1 cellular context compared by ENCODE assay signal in the genomic region with DNA sequence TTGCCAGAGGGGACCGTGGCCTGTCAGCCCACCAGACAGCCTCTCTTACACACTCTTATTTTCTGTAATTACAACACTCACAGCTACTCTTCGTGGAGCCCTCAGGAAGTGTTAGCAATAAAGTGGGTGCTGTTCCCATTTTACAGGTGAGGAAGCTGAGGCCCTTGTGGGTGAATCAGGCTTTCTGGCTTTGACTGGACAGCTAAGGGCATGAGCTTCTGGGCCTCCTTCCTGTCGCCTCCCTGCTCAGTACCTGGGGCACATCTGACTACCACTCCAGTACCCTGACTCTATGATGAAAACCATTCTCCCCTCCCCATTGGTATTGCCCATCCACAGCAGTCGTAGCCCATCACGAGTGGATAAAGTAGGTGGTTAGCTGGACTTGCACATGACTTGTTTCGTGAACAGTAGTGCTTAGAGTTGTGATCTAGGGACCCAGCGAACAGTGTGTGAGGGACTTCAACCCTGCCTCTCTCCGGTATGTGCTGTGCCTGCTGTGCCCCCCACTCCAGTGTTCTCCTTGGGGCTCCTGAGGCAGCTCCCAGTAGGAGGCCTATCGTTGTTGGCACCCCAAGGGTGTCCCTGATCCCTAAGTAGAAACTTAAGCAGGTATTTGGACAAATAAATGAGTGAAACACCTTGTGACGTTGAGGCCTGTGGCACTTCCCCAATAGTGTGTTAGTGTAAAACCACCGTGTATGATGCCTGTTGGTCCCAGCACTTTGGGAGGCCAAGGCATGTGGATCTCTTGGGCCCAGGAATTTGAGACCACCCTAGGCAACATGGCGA.
TF ChIP-seq lines count a peak whose summit lies in the region.

No MANE protein-coding gene starts in this region.

TF ChIP-seq in K562, 482 proteins besides CTCF, POLR2A, EP300 and RAD21 (continued from another document):
- TF ChIP-seq, protein P1, sequence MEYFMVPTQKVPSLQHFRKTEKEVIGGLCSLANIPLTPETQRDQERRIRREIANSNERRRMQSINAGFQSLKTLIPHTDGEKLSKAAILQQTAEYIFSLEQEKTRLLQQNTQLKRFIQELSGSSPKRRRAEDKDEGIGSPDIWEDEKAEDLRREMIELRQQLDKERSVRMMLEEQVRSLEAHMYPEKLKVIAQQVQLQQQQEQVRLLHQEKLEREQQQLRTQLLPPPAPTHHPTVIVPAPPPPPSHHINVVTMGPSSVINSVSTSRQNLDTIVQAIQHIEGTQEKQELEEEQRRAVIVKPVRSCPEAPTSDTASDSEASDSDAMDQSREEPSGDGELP (CRISPR knock-in tag; IDR thresholded peaks at IDR 0.05; ENCODE audit: borderline replicate concordance) = 0 out of 2 replicates have a peak, but pooled peaks have one; percentile 12
- TF ChIP-seq RCOR1 (IDR thresholded peaks at IDR 0.05; ENCODE audit: borderline replicate concordance in 1 of 2, low read depth in 2 of 2, low read length in 2 of 2) = peak; percentile 52 to 75; a peak in 3 of 4 replicates
- TF ChIP-seq, protein P2, sequence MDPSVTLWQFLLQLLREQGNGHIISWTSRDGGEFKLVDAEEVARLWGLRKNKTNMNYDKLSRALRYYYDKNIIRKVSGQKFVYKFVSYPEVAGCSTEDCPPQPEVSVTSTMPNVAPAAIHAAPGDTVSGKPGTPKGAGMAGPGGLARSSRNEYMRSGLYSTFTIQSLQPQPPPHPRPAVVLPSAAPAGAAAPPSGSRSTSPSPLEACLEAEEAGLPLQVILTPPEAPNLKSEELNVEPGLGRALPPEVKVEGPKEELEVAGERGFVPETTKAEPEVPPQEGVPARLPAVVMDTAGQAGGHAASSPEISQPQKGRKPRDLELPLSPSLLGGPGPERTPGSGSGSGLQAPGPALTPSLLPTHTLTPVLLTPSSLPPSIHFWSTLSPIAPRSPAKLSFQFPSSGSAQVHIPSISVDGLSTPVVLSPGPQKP (CRISPR knock-in tag; IDR thresholded peaks at IDR 0.05) = no peak
- TF ChIP-seq GATAD2A (IDR thresholded peaks at IDR 0.05) = no peak
- TF ChIP-seq, protein P3, sequence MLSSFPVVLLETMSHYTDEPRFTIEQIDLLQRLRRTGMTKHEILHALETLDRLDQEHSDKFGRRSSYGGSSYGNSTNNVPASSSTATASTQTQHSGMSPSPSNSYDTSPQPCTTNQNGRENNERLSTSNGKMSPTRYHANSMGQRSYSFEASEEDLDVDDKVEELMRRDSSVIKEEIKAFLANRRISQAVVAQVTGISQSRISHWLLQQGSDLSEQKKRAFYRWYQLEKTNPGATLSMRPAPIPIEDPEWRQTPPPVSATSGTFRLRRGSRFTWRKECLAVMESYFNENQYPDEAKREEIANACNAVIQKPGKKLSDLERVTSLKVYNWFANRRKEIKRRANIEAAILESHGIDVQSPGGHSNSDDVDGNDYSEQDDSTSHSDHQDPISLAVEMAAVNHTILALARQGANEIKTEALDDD (IDR thresholded peaks at IDR 0.05) = 0 out of 2 replicates have a peak, but pooled peaks have one; percentile 5
- no peak for TF ChIP-seq ZNF764 (CRISPR knock-in tag; IDR thresholded peaks at IDR 0.05; ENCODE audit: low read depth)
- peak; percentile 92 for TF ChIP-seq CBX1 (IDR thresholded peaks at IDR 0.05; ENCODE audit: low read depth)
- no peak for TF ChIP-seq MAFK (IDR thresholded peaks at IDR 0.05; ENCODE audit: low read length)
- TF ChIP-seq BCOR (IDR thresholded peaks at IDR 0.05) = peak; percentile 97
- 0 out of 3 replicates have a peak, but pooled peaks of 1 of the 2 experiments have one; percentile 56 for TF ChIP-seq CBX3 (IDR thresholded peaks at IDR 0.05; ENCODE audit: borderline replicate concordance in 1 of 2, low read length in 2 of 2)
- TF ChIP-seq EWSR1 (IDR thresholded peaks at IDR 0.05; ENCODE audit: borderline replicate concordance, low read depth, partially characterized antibody) = no peak
- no peak for TF ChIP-seq GABPB2 (CRISPR knock-in tag; conservative IDR thresholded peaks at IDR 0.05)
- peak; percentile 47; the same call in 1 of the 2 replicates for TF ChIP-seq GABPB1 (CRISPR knock-in tag; IDR thresholded peaks at IDR 0.05)
- TF ChIP-seq SMARCA5 (IDR thresholded peaks at IDR 0.05) = peak; percentile 83; the same call in 1 of the 2 replicates
- no peak for TF ChIP-seq ZNF583 (CRISPR knock-in tag; IDR thresholded peaks at IDR 0.05)
- peak; percentile 79; the same call in 1 of the 2 replicates for TF ChIP-seq PTBP1 (IDR thresholded peaks at IDR 0.05; ENCODE audit: low read depth, low read length)
- no peak for TF ChIP-seq GTF2E2 (tag; IDR thresholded peaks at IDR 0.05)
- TF ChIP-seq KAT7 (CRISPR knock-in tag; IDR thresholded peaks at IDR 0.05; ENCODE audit: borderline replicate concordance) = 0 out of 2 replicates have a peak, but pooled peaks have one; percentile 54
- no peak for TF ChIP-seq SRSF3 (IDR thresholded peaks at IDR 0.05; ENCODE audit: insufficient read depth, low read length)
- TF ChIP-seq NFIC (IDR thresholded peaks at IDR 0.05) = no peak
- TF ChIP-seq NELFE (IDR thresholded peaks at IDR 0.05; ENCODE audit: insufficient read depth, insufficient read length) = no peak
- no peak for TF ChIP-seq SIX5 (IDR thresholded peaks at IDR 0.05; ENCODE audit: borderline replicate concordance in 1 of 2, insufficient read depth in 1 of 2, low read depth in 1 of 2, low read length in 2 of 2)
- TF ChIP-seq SPI1 (IDR thresholded peaks at IDR 0.05; ENCODE audit: borderline replicate concordance, low read depth, low read length) = peak; percentile 70
- TF ChIP-seq ADNP (tag; IDR thresholded peaks at IDR 0.05) = peak; percentile 91; the same call in 1 of the 2 replicates
- TF ChIP-seq, protein P4, sequence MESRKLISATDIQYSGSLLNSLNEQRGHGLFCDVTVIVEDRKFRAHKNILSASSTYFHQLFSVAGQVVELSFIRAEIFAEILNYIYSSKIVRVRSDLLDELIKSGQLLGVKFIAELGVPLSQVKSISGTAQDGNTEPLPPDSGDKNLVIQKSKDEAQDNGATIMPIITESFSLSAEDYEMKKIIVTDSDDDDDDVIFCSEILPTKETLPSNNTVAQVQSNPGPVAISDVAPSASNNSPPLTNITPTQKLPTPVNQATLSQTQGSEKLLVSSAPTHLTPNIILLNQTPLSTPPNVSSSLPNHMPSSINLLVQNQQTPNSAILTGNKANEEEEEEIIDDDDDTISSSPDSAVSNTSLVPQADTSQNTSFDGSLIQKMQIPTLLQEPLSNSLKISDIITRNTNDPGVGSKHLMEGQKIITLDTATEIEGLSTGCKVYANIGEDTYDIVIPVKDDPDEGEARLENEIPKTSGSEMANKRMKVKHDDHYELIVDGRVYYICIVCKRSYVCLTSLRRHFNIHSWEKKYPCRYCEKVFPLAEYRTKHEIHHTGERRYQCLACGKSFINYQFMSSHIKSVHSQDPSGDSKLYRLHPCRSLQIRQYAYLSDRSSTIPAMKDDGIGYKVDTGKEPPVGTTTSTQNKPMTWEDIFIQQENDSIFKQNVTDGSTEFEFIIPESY (CRISPR knock-in tag; IDR thresholded peaks at IDR 0.05) = no peak
- TF ChIP-seq CREBBP (IDR thresholded peaks at IDR 0.05; ENCODE audit: low read depth, low read length) = no peak
- no peak for TF ChIP-seq NCOR1 (IDR thresholded peaks at IDR 0.05)
- TF ChIP-seq NCOA6 (IDR thresholded peaks at IDR 0.05) = no peak
- no peak for TF ChIP-seq SP2 (IDR thresholded peaks at IDR 0.05; ENCODE audit: extremely low read depth, low read depth, low read length, poor library complexity, severe bottlenecking)
- TF ChIP-seq PHF20 (IDR thresholded peaks at IDR 0.05; ENCODE audit: partially characterized antibody) = peak; percentile 62
- TF ChIP-seq HDGF (IDR thresholded peaks at IDR 0.05) = peak; percentile 46; the same call in 1 of the 2 replicates
- 0 out of 2 replicates have a peak, but pooled peaks have one; percentile 21 for TF ChIP-seq FOXJ2 (tag; IDR thresholded peaks at IDR 0.05)
- no peak for TF ChIP-seq EHMT2 (IDR thresholded peaks at IDR 0.05)
- TF ChIP-seq, protein P5, sequence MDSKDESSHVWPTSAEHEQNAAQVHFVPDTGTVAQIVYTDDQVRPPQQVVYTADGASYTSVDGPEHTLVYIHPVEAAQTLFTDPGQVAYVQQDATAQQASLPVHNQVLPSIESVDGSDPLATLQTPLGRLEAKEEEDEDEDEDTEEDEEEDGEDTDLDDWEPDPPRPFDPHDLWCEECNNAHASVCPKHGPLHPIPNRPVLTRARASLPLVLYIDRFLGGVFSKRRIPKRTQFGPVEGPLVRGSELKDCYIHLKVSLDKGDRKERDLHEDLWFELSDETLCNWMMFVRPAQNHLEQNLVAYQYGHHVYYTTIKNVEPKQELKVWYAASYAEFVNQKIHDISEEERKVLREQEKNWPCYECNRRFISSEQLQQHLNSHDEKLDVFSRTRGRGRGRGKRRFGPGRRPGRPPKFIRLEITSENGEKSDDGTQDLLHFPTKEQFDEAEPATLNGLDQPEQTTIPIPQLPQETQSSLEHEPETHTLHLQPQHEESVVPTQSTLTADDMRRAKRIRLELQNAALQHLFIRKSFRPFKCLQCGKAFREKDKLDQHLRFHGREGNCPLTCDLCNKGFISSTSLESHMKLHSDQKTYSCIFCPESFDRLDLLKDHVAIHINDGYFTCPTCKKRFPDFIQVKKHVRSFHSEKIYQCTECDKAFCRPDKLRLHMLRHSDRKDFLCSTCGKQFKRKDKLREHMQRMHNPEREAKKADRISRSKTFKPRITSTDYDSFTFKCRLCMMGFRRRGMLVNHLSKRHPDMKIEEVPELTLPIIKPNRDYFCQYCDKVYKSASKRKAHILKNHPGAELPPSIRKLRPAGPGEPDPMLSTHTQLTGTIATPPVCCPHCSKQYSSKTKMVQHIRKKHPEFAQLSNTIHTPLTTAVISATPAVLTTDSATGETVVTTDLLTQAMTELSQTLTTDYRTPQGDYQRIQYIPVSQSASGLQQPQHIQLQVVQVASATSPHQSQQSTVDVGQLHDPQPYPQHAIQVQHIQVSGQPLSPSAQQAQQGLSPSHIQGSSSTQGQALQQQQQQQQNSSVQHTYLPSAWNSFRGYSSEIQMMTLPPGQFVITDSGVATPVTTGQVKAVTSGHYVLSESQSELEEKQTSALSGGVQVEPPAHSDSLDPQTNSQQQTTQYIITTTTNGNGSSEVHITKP (IDR thresholded peaks at IDR 0.05; ENCODE audit: partially characterized antibody) = peak; percentile 92
- peak; percentile 99 for TF ChIP-seq RBM25 (IDR thresholded peaks at IDR 0.05; ENCODE audit: low read depth, low read length, severe bottlenecking)
- TF ChIP-seq ZNF184 (CRISPR knock-in tag; IDR thresholded peaks at IDR 0.05) = no peak
- peak; percentile 80 for TF ChIP-seq HDAC2 (IDR thresholded peaks at IDR 0.05)
- TF ChIP-seq ZNF146 (CRISPR knock-in tag; IDR thresholded peaks at IDR 0.05; ENCODE audit: unreplicated experiment) = no peak
- no peak for TF ChIP-seq SAFB2 (IDR thresholded peaks at IDR 0.05; ENCODE audit: borderline replicate concordance, low read depth, low read length, severe bottlenecking)
- TF ChIP-seq IFI16 (CRISPR knock-in tag; IDR thresholded peaks at IDR 0.05) = no peak
- 0 out of 2 replicates have a peak, but pooled peaks have one; percentile 72 for TF ChIP-seq LCOR (CRISPR knock-in tag; IDR thresholded peaks at IDR 0.05)
- TF ChIP-seq, protein P6, sequence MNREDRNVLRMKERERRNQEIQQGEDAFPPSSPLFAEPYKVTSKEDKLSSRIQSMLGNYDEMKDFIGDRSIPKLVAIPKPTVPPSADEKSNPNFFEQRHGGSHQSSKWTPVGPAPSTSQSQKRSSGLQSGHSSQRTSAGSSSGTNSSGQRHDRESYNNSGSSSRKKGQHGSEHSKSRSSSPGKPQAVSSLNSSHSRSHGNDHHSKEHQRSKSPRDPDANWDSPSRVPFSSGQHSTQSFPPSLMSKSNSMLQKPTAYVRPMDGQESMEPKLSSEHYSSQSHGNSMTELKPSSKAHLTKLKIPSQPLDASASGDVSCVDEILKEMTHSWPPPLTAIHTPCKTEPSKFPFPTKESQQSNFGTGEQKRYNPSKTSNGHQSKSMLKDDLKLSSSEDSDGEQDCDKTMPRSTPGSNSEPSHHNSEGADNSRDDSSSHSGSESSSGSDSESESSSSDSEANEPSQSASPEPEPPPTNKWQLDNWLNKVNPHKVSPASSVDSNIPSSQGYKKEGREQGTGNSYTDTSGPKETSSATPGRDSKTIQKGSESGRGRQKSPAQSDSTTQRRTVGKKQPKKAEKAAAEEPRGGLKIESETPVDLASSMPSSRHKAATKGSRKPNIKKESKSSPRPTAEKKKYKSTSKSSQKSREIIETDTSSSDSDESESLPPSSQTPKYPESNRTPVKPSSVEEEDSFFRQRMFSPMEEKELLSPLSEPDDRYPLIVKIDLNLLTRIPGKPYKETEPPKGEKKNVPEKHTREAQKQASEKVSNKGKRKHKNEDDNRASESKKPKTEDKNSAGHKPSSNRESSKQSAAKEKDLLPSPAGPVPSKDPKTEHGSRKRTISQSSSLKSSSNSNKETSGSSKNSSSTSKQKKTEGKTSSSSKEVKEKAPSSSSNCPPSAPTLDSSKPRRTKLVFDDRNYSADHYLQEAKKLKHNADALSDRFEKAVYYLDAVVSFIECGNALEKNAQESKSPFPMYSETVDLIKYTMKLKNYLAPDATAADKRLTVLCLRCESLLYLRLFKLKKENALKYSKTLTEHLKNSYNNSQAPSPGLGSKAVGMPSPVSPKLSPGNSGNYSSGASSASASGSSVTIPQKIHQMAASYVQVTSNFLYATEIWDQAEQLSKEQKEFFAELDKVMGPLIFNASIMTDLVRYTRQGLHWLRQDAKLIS (CRISPR knock-in tag; IDR thresholded peaks at IDR 0.05) = 0 out of 2 replicates have a peak, but pooled peaks have one; percentile 48
